24 cellular contexts compared by ENCODE assay signal in the genomic region with DNA sequence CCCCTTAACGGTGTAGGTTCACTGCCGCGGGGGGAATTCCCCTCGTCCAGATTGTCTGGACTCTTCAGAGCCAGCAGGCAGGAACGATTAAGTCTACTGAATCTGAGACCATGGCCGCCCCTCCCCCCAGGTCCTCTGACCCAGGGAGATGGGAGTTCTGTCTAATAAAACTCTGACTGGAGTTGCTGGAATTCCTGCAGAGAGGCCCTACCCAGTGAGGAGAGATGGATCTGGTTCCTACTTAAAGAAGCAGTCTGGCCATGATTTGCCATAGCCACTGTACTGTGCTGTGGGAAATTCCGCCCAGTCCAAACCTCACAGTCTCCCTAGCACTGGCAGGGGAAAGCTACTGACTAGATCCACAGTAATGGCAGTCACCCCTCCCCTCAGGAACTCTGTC.
"Had no signal": no experiment of that assay in that cellular context is flagged by ENCODE, and none has a peak within 500 bp of the region (broad histone marks: within the 10 kb centered on the region; RNA-seq: fewer than 3 reads in every experiment).

No MANE protein-coding gene starts in this region.

- ATAC-seq: activated CD4-positive, CD25-positive, alpha-beta regulatory T cell treated with anti-CD3 and anti-CD28 coated beads, Interleukin-2, amount 50 U/mL, for 24 hours; body of pancreas; T-helper 17 cell had no signal

- H3K36me3 Mint-ChIP-seq: activated naive CD4-positive, alpha-beta T cell treated with anti-CD3 and anti-CD28 coated beads, Interleukin-2, amount 50 U/mL, for 24 hours; memory B cell had no signal

- H3K27me3 Mint-ChIP-seq: activated naive CD4-positive, alpha-beta T cell treated with anti-CD3 and anti-CD28 coated beads, Interleukin-2, amount 50 U/mL, for 24 hours; memory B cell; T-helper 17 cell had no signal

- H3K27ac ChIP-seq: body of pancreas, cardiac muscle cell, sigmoid colon, testis, upper lobe of left lung had no signal

- DNase-seq: activated CD4-positive, alpha-beta memory T cell treated with anti-CD3 and anti-CD28 coated beads, Interleukin-2, amount 10 ng/mL, durations not matched to agents 7 days and 5 days; activated CD4-positive, alpha-beta T cell treated with anti-CD3 and anti-CD28 coated beads, Interleukin-2, amount 10 ng/mL, durations not matched to agents 24 days and 14 days; activated gamma-delta T cell; activated T-cell treated with anti-CD3 and anti-CD28 coated beads for 4 hours; anterior cingulate cortex; body of pancreas; effector CD4-positive, alpha-beta T cell; erythroblast; foreskin fibroblast; immature natural killer cell; kidney glomerular epithelial cell; posterior cingulate gyrus; sigmoid colon; stimulated activated CD4-positive, alpha-beta T cell treated with anti-CD3 and anti-CD28 coated beads, Interleukin-4, amount 100 ng/mL, for 1 hour; stimulated activated naive CD4-positive, alpha-beta T cell; SW 1271; T-helper 17 cell; testis; upper lobe of left lung had no signal

- H3K4me1 ChIP-seq: body of pancreas, sigmoid colon, testis, upper lobe of left lung had no signal

- H3K9me3 Mint-ChIP-seq: activated naive CD4-positive, alpha-beta T cell treated with anti-CD3 and anti-CD28 coated beads, Interleukin-2, amount 50 U/mL, for 24 hours; dendritic cell treated with granulocyte-macrophage colony-stimulating factor and Interleukin-4, amounts not matched to agents 40 ng/mL and 50 ng/mL, for 4 days; memory B cell had no signal

- H3K4me3 Mint-ChIP-seq: activated CD4-positive, alpha-beta memory T cell treated with anti-CD3 and anti-CD28 coated beads, Interleukin-2, amount 10 ng/mL, durations not matched to agents 7 days and 5 days; activated CD4-positive, alpha-beta T cell treated with anti-CD3 and anti-CD28 coated beads, Interleukin-2, amount 10 ng/mL, durations not matched to agents 24 days and 14 days; activated naive CD4-positive, alpha-beta T cell treated with anti-CD3 and anti-CD28 coated beads, Interleukin-2, amount 50 U/mL, for 24 hours; dendritic cell treated with granulocyte-macrophage colony-stimulating factor and Interleukin-4, amounts not matched to agents 40 ng/mL and 50 ng/mL, for 4 days; immature natural killer cell; memory B cell; T-helper 17 cell had no signal

- H3K36me3 ChIP-seq: cardiac muscle cell, sigmoid colon, upper lobe of left lung had no signal

- H3K9me3 ChIP-seq: body of pancreas, sigmoid colon, testis, upper lobe of left lung had no signal

- H3K4me1 Mint-ChIP-seq: memory B cell had no signal

- H3K4me3 ChIP-seq: body of pancreas, cardiac muscle cell, sigmoid colon, testis, upper lobe of left lung had no signal

- H3K27ac Mint-ChIP-seq: activated CD4-positive, alpha-beta memory T cell treated with anti-CD3 and anti-CD28 coated beads, Interleukin-2, amount 10 ng/mL, durations not matched to agents 7 days and 5 days; activated CD4-positive, alpha-beta T cell treated with anti-CD3 and anti-CD28 coated beads, Interleukin-2, amount 10 ng/mL, durations not matched to agents 24 days and 14 days; activated naive CD4-positive, alpha-beta T cell treated with anti-CD3 and anti-CD28 coated beads, Interleukin-2, amount 50 U/mL, for 24 hours; dendritic cell treated with granulocyte-macrophage colony-stimulating factor and Interleukin-4, amounts not matched to agents 40 ng/mL and 50 ng/mL, for 4 days; immature natural killer cell; memory B cell; T-helper 17 cell had no signal

- H3K27me3 ChIP-seq: body of pancreas, cardiac muscle cell, sigmoid colon, testis, upper lobe of left lung had no signal
